ENCODE assay signal across 17 cellular contexts in the genomic region with DNA sequence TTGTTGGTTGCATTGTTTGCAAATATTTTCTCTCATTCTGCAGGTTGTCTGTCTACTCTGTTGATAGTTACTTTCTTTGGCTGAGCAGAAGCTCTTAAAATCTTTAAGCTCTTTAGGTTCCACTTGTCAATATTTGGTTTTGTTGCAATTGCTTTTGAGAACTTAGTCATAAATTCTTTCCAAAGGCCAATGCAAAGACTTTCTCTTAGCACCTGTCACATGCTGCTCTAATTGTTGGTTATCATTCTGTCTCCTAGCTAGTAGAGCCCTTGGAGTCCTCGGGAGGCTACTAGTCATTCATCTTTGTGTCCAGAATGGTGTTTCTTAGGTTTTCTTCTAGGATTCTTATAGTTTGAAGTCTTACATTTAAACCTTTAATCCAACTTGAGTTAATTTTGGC.
"Had no signal": no experiment of that assay in that cellular context is flagged by ENCODE, and none has a peak within 500 bp of the region (broad histone marks: within the 10 kb centered on the region; RNA-seq: fewer than 3 reads in every experiment).

No MANE protein-coding gene starts in this region.

- H3K4me1 ChIP-seq: esophagus muscularis mucosa, foreskin keratinocyte, gastroesophageal sphincter, heart left ventricle, lower lobe of right lung had no signal

- H3K27ac ChIP-seq: coronary artery, dorsolateral prefrontal cortex, esophagus muscularis mucosa, foreskin keratinocyte, gastroesophageal sphincter, heart left ventricle, lower lobe of right lung had no signal

- H3K4me1 Mint-ChIP-seq: mesothelial cell of epicardium, naive B cell had no signal

- H3K36me3 ChIP-seq: esophagus muscularis mucosa, gastroesophageal sphincter, heart left ventricle, lower lobe of right lung had no signal

- H3K27me3 ChIP-seq: foreskin keratinocyte, gastroesophageal sphincter had no signal

- H3K4me3 ChIP-seq: coronary artery, dorsolateral prefrontal cortex, esophagus muscularis mucosa, gastroesophageal sphincter, heart left ventricle, lower lobe of right lung had no signal

- H3K36me3 Mint-ChIP-seq: mesothelial cell of epicardium, naive B cell had no signal

- DNase-seq: dermis blood vessel endothelial cell; dorsolateral prefrontal cortex; effector CD4-positive, alpha-beta T cell; effector memory CD4-positive, alpha-beta T cell; foreskin keratinocyte; heart left ventricle; hippocampal formation; left cardiac atrium; left ventricle myocardium superior; lower lobe of right lung; mesenchymal stem cell; naive B cell had no signal

- H3K4me3 Mint-ChIP-seq: mesothelial cell of epicardium, naive B cell had no signal

- H3K27me3 Mint-ChIP-seq: naive B cell had no signal

- ATAC-seq: foreskin keratinocyte, gastroesophageal sphincter, heart left ventricle, left cardiac atrium, left lobe of liver, left ventricle myocardium superior, lower lobe of right lung had no signal

- H3K9me3 ChIP-seq: esophagus muscularis mucosa, gastroesophageal sphincter, heart left ventricle, lower lobe of right lung had no signal

- H3K27ac Mint-ChIP-seq: mesothelial cell of epicardium, naive B cell had no signal
